ENCODE assay signal across 23 cellular contexts in genomic region chr7:12152196-12152918, GRCh38. TPM values are rescaled to one million over a fixed set of nuclear protein-coding genes. Genes with fewer than 3 reads are reported as not detected.
DNase-seq lines count a peak whose midpoint lies in the region; ATAC-seq, FAIRE-seq and TF ChIP-seq lines count a peak whose summit lies in the region.
"Had no signal": no experiment of that assay in that cellular context is flagged by ENCODE, and none has a peak within 500 bp of the region (broad histone marks: within the 10 kb centered on the region; RNA-seq: fewer than 3 reads in every experiment).

No MANE protein-coding gene starts in this region.

- ATAC-seq in pancreas, result no peak
- ATAC-seq in GM18858 (IDR thresholded peaks at IDR 0.05; ENCODE audit: unreplicated experiment), result no peak
- ATAC-seq: Right ventricle myocardium inferior had no signal

- H3K4me1 ChIP-seq in hepatocyte (ENCODE audit: insufficient read depth) (no peaks in the 10 kb centered on the region), pancreas (no peaks in the 10 kb centered on the region), suprapubic skin (no peaks in the 10 kb centered on the region)

- H3K27ac ChIP-seq in hepatocyte (peak overlapping the region; percentile 39), pancreas (no peak overlapping the region), suprapubic skin (no peak overlapping the region)
- H3K27ac ChIP-seq: HL-60 had no signal

- H4K20me1 ChIP-seq in hepatocyte (ENCODE audit: insufficient read depth, poor library complexity, severe bottlenecking), result no peaks in the 10 kb centered on the region

- no peak for TF ChIP-seq CTCF in D721Med (IDR thresholded peaks at IDR 0.05; ENCODE audit: insufficient read depth, missing control alignments)
- no peak for TF ChIP-seq CTCF in hepatocyte (IDR thresholded peaks at IDR 0.05; ENCODE audit: poor library complexity)
- TF ChIP-seq CTCF in pancreas (IDR thresholded peaks at IDR 0.05), result no peak
- TF ChIP-seq CTCF in suprapubic skin (IDR thresholded peaks at IDR 0.05), result no peak

- H3K79me2 ChIP-seq in hepatocyte, result no peaks in the 10 kb centered on the region

- H2AFZ ChIP-seq in hepatocyte, result peak overlapping the region; percentile 27

- DNase-seq in D721Med (ENCODE audit: insufficient read length, low spot score) (no peak), SK-N-DZ (ENCODE audit: low spot score) (peak; percentile 96), hepatocyte (ENCODE audit: low spot score) (peak; percentile 13), pancreas (no peak), suprapubic skin (ENCODE audit: low spot score in 2 of 2) (no peak), T-helper 2 cell (no peak)
- DNase-seq: CD4-positive, CD25-positive, alpha-beta regulatory T cell; COR-L47; DMS153; GF-D8; H7; HFFc6; IMR-90; NCI-H1048; NCI-H1436 treated with DMSO at 0.1 percent for 48 hours; NCI-H2029 treated with DMSO at 0.1 percent for 48 hours; NCI-H2171 treated with DMSO at 0.1 percent for 48 hours; NCI-H446; NCI-H526 treated with DMSO at 0.1 percent for 48 hours had no signal

- H3K27me3 ChIP-seq in hepatocyte, result no peaks in the 10 kb centered on the region
- H3K27me3 ChIP-seq in pancreas, result no peaks in the 10 kb centered on the region
- H3K27me3 ChIP-seq in suprapubic skin, result no peaks in the 10 kb centered on the region

- H3K36me3 ChIP-seq in hepatocyte (replicated peaks; ENCODE audit: insufficient read depth, low read depth) (no peaks in the 10 kb centered on the region), pancreas (no peaks in the 10 kb centered on the region), suprapubic skin (no peaks in the 10 kb centered on the region)

- intact Hi-C loops in pancreas (cut with DNase I), result no loop called here

- peak overlapping the region; percentile 19 for H3K4me2 ChIP-seq in hepatocyte

- no peaks in the 10 kb centered on the region for H3K9me3 ChIP-seq in hepatocyte (ENCODE audit: low read depth)
- H3K9me3 ChIP-seq in pancreas, result no peaks in the 10 kb centered on the region
- no peaks in the 10 kb centered on the region for H3K9me3 ChIP-seq in suprapubic skin

- WGBS in hepatocyte (ENCODE audit: low lambda C conversion rate, missing lambda C conversion rate), result 41% methylated on average over 5 of the region's 5 CpGs
- 58 to 76% methylated on average over 5 of the region's 5 CpGs for WGBS in pancreas, 2 donors
- 72% methylated on average over 5 of the region's 5 CpGs for whole genome bisulfite sequencing in suprapubic skin

- no peak for TF ChIP-seq POLR2A in suprapubic skin (IDR thresholded peaks at IDR 0.05)

- FAIRE-seq in D721Med (lab: Jason Lieb, UNC) (peak; percentile 32), pancreas (lab: Jason Lieb, UNC) (peak; percentile 29)
- FAIRE-seq: RCC 7860 had no signal

- H3K4me3 ChIP-seq in hepatocyte, result no peak overlapping the region
- no peak overlapping the region for H3K4me3 ChIP-seq in pancreas
- H3K4me3 ChIP-seq in suprapubic skin, result no peak overlapping the region

- no peak for TF ChIP-seq EP300 in suprapubic skin (IDR thresholded peaks at IDR 0.05)

- H3K9me2 ChIP-seq in hepatocyte (replicated peaks; ENCODE audit: insufficient read depth), result no peaks in the 10 kb centered on the region

RNA-seq across cellular contexts. Expression of gene TMEM106B, which starts 58.7 kb away (rescaled TPM):
- 39.2 and 41.0 TPM in 2 replicates for polyA plus RNA-seq in SK-N-DZ (2014; cell fraction: cytosol; rRNA removed)
- 10.3 and 15.1 TPM in 2 replicates for polyA plus RNA-seq in SK-N-DZ (2014; cell fraction: nucleus; rRNA removed)
- 118 and 133 TPM in 2 replicates for total RNA-seq in hepatocyte
- polyA plus RNA-seq in hepatocyte, result 37.5 and 39.5 TPM in 2 replicates
- 10 to 100 TPM; 12.8 to 29.6 (median 19.8) TPM for total RNA-seq in pancreas
- polyA plus RNA-seq in pancreas, result 10 to 100 TPM in 1 of 2 donors, 1 to 10 TPM in 1; 4.4 to 10.8 TPM
- 10 to 100 TPM; 31.4 to 57.5 (median 35.7) TPM for total RNA-seq in suprapubic skin

Comparison
In these comparisons a context has a peak if more than half of its experiments do, and no peak if none do; other contexts are left out.
1. DNase-seq: peak in SK-N-DZ (single experiment) and hepatocyte (single experiment); none in D721Med (single experiment), pancreas (0 of 6), suprapubic skin (0 of 2) and T-helper 2 cell (0 of 5).